In genomic region chrX:2500681-2501151, GRCh38 we compare ENCODE assay signal across 8 cellular contexts. TPM values are rescaled to one million over a fixed set of nuclear protein-coding genes. Genes with fewer than 3 reads are reported as not detected.
DNase-seq lines count a peak whose midpoint lies in the region; ATAC-seq and TF ChIP-seq lines count a peak whose summit lies in the region.

DHRSX (minus strand) TSS chrX:2500976; CDS start chrX:2500925, 51 bp downstream.
ZBED1 (minus strand) TSS chrX:2500976; CDS start chrX:2490719, 10,257 bp downstream.

- H3K4me3 ChIP-seq in epithelial cell of proximal tubule (ENCODE audit: low read depth, low read length), result peak within 1 kb of the TSS; percentile 82
- H3K4me3 ChIP-seq in tibial artery, result peak within 1 kb of the TSS; percentile 91 to 97

- peak within 1 kb of the TSS; percentile 84 for H3K27ac Mint-ChIP-seq in activated CD8-positive, alpha-beta T cell treated with anti-CD3 and anti-CD28 coated beads, Interleukin-2, amount 10 ng/mL, durations not matched to agents 7 days and 5 days
- peak within 1 kb of the TSS; percentile 80 to 92 for H3K27ac Mint-ChIP-seq in natural killer cell

- H3K36me3 ChIP-seq in tibial artery, result peaks cover 0 to 2% (median 0%) of the 10 kb centered on the region in 3 donors

- peak within 1 kb of the TSS; percentile 95 to 96 for H3K27ac ChIP-seq in tibial artery

- peaks cover 27% of the 10 kb centered on the region for H3K4me1 Mint-ChIP-seq in activated CD8-positive, alpha-beta T cell treated with anti-CD3 and anti-CD28 coated beads, Interleukin-2, amount 10 ng/mL, durations not matched to agents 7 days and 5 days (ENCODE audit: low read depth)
- H3K4me1 Mint-ChIP-seq in natural killer cell, result peaks cover 16 to 34% of the 10 kb centered on the region in 2 donors

- CTCF ChIA-PET in activated CD8-positive, alpha-beta T cell treated with anti-CD3 and anti-CD28 coated beads, Interleukin-2, amount 10 ng/mL, durations not matched to agents 7 days and 5 days (lab: Charles Lee), result no interaction called here

- no peak for TF ChIP-seq CTCF in epithelial cell of proximal tubule (conservative IDR thresholded peaks at IDR 0.05; ENCODE audit: low read depth, low read length)
- TF ChIP-seq CTCF in natural killer cell (IDR thresholded peaks at IDR 0.05), result no peak
- TF ChIP-seq CTCF in tibial artery (IDR thresholded peaks at IDR 0.05), result no peak

- ATAC-seq in HG03521 (IDR thresholded peaks at IDR 0.05; ENCODE audit: unreplicated experiment) (peak; percentile 57), natural killer cell (peak; percentile 78 to 86 (median 84))
- peak; percentile 78 for ATAC-seq in activated CD8-positive, alpha-beta T cell treated with anti-CD3 and anti-CD28 coated beads, Interleukin-2, amount 10 ng/mL, durations not matched to agents 7 days and 5 days

- no peaks in the 10 kb centered on the region for H3K27me3 Mint-ChIP-seq in activated CD8-positive, alpha-beta T cell treated with anti-CD3 and anti-CD28 coated beads, Interleukin-2, amount 10 ng/mL, durations not matched to agents 7 days and 5 days (ENCODE audit: low read depth)
- no peaks in the 10 kb centered on the region for H3K27me3 Mint-ChIP-seq in natural killer cell (ENCODE audit: low read depth in 2 of 2)

- no peaks in the 10 kb centered on the region for H3K27me3 ChIP-seq in tibial artery

- POLR2A ChIA-PET in activated CD8-positive, alpha-beta T cell treated with anti-CD3 and anti-CD28 coated beads, Interleukin-2, amount 10 ng/mL, durations not matched to agents 7 days and 5 days (lab: Charles Lee), result no interaction called here

- peak within 1 kb of the TSS; percentile 75 for H3K4me3 Mint-ChIP-seq in activated CD8-positive, alpha-beta T cell treated with anti-CD3 and anti-CD28 coated beads, Interleukin-2, amount 10 ng/mL, durations not matched to agents 7 days and 5 days
- H3K4me3 Mint-ChIP-seq in natural killer cell, result peak within 1 kb of the TSS; percentile 84

- intact Hi-C loops in natural killer cell (cut with micrococcal nuclease) (loop anchor here (5.0 kb wide), 1 partner anchor 843 kb away; no protein-coding TSS in a partner anchor), tibial artery (cut with DNase I; ENCODE audit: low total_unique reads) (no loop called here)

- H3K36me3 Mint-ChIP-seq in activated CD8-positive, alpha-beta T cell treated with anti-CD3 and anti-CD28 coated beads, Interleukin-2, amount 10 ng/mL, durations not matched to agents 7 days and 5 days (ENCODE audit: low read depth), result peaks cover 12% of the 10 kb centered on the region
- H3K36me3 Mint-ChIP-seq in natural killer cell, result no peaks in the 10 kb centered on the region

- peak; percentile 20 to 47 for DNase-seq in activated CD4-positive, alpha-beta T cell treated with anti-CD3 and anti-CD28 coated beads for 24 hours (ENCODE audit: low read depth in 2 of 2)
- DNase-seq in activated CD4-positive, alpha-beta T cell treated with anti-CD3 and anti-CD28 coated beads for 1 hour, result no peak
- DNase-seq in activated CD8-positive, alpha-beta T cell treated with anti-CD3 and anti-CD28 coated beads, Interleukin-2, amount 10 ng/mL, durations not matched to agents 7 days and 5 days, result peak; percentile 60
- DNase-seq in epithelial cell of proximal tubule (ENCODE audit: low read depth) (no peak), natural killer cell (peak; percentile 66), tibial artery (no peak), hippocampal formation (lab: John Stamatoyannopoulos, UW) (no peak)

- no peaks in the 10 kb centered on the region for H3K9me3 Mint-ChIP-seq in activated CD8-positive, alpha-beta T cell treated with anti-CD3 and anti-CD28 coated beads, Interleukin-2, amount 10 ng/mL, durations not matched to agents 7 days and 5 days (ENCODE audit: insufficient read depth)
- H3K9me3 Mint-ChIP-seq in natural killer cell, result no peaks in the 10 kb centered on the region

- no peaks in the 10 kb centered on the region for H3K9me3 ChIP-seq in tibial artery

- H3K4me1 ChIP-seq in tibial artery, result peaks cover 0 to 33% (median 24%) of the 10 kb centered on the region in 4 donors

RNA-seq across cellular contexts. Expression of gene DHRSX, which starts in this region (rescaled TPM):
- 10 to 100 TPM; 16.2 to 18.9 TPM for total RNA-seq in activated CD8-positive, alpha-beta T cell treated with anti-CD3 and anti-CD28 coated beads, Interleukin-2, amount 10 ng/mL, durations not matched to agents 7 days and 5 days
- total RNA-seq in epithelial cell of proximal tubule, result 20.5 and 22.8 TPM in 2 replicates
- 10 to 100 TPM; 21.5 to 26.1 (median 22.9) TPM for total RNA-seq in natural killer cell

RNA-seq across cellular contexts. Expression of gene ZBED1, which starts in this region (rescaled TPM):
- total RNA-seq in activated CD8-positive, alpha-beta T cell treated with anti-CD3 and anti-CD28 coated beads, Interleukin-2, amount 10 ng/mL, durations not matched to agents 7 days and 5 days, result 10 to 100 TPM; 36.7 to 40.3 TPM
- total RNA-seq in epithelial cell of proximal tubule (36.7 and 39.2 TPM in 2 replicates), natural killer cell (10 to 100 TPM; 30.5 to 36.3 (median 33.8) TPM)

Comparison
In these comparisons a context has a peak if more than half of its experiments do, and no peak if none do; other contexts are left out.
1. DNase-seq: peak in activated CD4-positive, alpha-beta T cell treated with anti-CD3 and anti-CD28 coated beads for 24 hours (2 of 2), activated CD8-positive, alpha-beta T cell treated with anti-CD3 and anti-CD28 coated beads, Interleukin-2, amount 10 ng/mL, durations not matched to agents 7 days and 5 days (single experiment) and natural killer cell (single experiment); none in activated CD4-positive, alpha-beta T cell treated with anti-CD3 and anti-CD28 coated beads for 1 hour (single experiment), epithelial cell of proximal tubule (single experiment), tibial artery (0 of 2) and hippocampal formation (0 of 2).
2. Peak in every context shown above with its lines, with median percentiles within 50 percentile points of each other: ATAC-seq.